In the genomic region with DNA sequence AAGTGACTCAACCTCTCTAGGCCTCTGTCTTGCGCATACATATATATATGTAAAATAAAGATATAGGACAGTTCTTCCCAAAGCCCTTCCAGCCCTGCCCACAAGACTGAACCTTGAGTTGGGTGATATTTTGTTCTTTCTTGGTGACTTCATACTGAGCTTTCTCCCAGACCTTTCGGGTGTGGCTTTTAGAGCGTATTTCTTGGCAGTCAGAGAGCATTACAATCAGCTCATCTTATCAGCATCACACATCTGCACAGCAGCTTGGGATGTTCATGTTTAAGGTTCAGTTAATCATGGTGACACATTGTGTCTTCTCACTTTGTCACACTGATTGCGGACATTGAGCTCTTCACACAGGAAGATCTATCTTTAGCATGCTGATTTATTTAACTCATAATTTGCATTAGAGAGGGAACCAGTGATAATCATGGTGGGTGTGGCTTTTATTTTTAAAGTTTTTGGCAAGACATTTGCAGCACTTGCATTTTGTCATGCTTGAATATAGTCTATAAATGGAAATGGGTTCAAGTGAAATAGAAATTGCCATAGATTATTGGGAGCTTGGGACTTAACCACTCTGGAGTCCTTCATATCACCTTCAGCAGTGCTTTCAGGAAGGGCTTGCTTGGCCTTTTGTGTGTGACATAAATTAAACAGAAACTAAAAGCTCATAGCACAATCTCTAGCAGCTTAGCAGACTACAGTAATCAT, we compare ENCODE assay signal across 8 cellular contexts. TPM values are rescaled to one million over a fixed set of nuclear protein-coding genes. Genes with fewer than 3 reads are reported as not detected.
DNase-seq lines count a peak whose midpoint lies in the region; ATAC-seq, FAIRE-seq and TF ChIP-seq lines count a peak whose summit lies in the region.

No MANE protein-coding gene starts in this region.

- no peak overlapping the region for H3K4me3 Mint-ChIP-seq in astrocyte (ENCODE audit: unreplicated experiment)
- H3K4me3 Mint-ChIP-seq in naive thymus-derived CD4-positive, alpha-beta T cell: peak overlapping the region in 8 of 10 donors; percentile 31 to 85 (median 51)
- no peak overlapping the region for H3K4me3 Mint-ChIP-seq in mesothelial cell of epicardium

- no peaks in the 10 kb centered on the region for H3K9me3 Mint-ChIP-seq in astrocyte (ENCODE audit: unreplicated experiment)
- H3K9me3 Mint-ChIP-seq in naive thymus-derived CD4-positive, alpha-beta T cell: peaks cover 0 to 2% (median 0%) of the 10 kb centered on the region in 11 donors
- no peaks in the 10 kb centered on the region for H3K9me3 Mint-ChIP-seq in mesothelial cell of epicardium

- peaks cover 14% of the 10 kb centered on the region for H3F3A ChIP-seq in MM.1S (ENCODE audit: insufficient read depth, low read length)

- H3K9ac ChIP-seq in MM.1S (ENCODE audit: low read length) (peak overlapping the region; percentile 39), astrocyte (ENCODE audit: low read length) (no peak overlapping the region)

- POLR2A ChIA-PET in naive thymus-derived CD4-positive, alpha-beta T cell (lab: Charles Lee): interaction anchor here (0.5 to 1.0 kb wide), 4 partner anchors 66 to 222 kb away, joined by 3 to 4 read pairs (median 4); a partner anchor contains a TSS

- no peaks in the 10 kb centered on the region for H3K4me1 Mint-ChIP-seq in astrocyte (ENCODE audit: low read depth, unreplicated experiment)
- H3K4me1 Mint-ChIP-seq in naive thymus-derived CD4-positive, alpha-beta T cell: peaks cover 35 to 51% (median 43%) of the 10 kb centered on the region in 7 donors
- peaks cover 5% of the 10 kb centered on the region for H3K4me1 Mint-ChIP-seq in mesothelial cell of epicardium

- H3K4me2 ChIP-seq in MM.1S (ENCODE audit: low read depth, low read length) (peak overlapping the region; percentile 64), astrocyte (ENCODE audit: low read length) (no peak overlapping the region)

- peak overlapping the region; percentile 67 for H3K27ac ChIP-seq in MM.1S (ENCODE audit: low read length)
- no peak overlapping the region for H3K27ac ChIP-seq in astrocyte (ENCODE audit: low read depth, low read length)
- H3K27ac ChIP-seq in naive thymus-derived CD4-positive, alpha-beta T cell (ENCODE audit: low read depth, low read length): peak overlapping the region; percentile 49
- H3K27ac ChIP-seq in substantia nigra (ENCODE audit: low read depth, low read length, poor library complexity, severe bottlenecking): no peak overlapping the region

- intact Hi-C loops in naive thymus-derived CD4-positive, alpha-beta T cell (cut with micrococcal nuclease): loop anchor here in 1 of 2 donors (1.0 kb wide), 1 partner anchor 7 kb away; no protein-coding TSS in a partner anchor

- H3K9me2 ChIP-seq in MM.1S (replicated peaks; ENCODE audit: insufficient read depth, low read length): no peaks in the 10 kb centered on the region

- H3K9me3 ChIP-seq in MM.1S (replicated peaks; ENCODE audit: insufficient read depth, low read length): no peaks in the 10 kb centered on the region
- no peaks in the 10 kb centered on the region for H3K9me3 ChIP-seq in astrocyte (ENCODE audit: insufficient read depth, low read depth, low read length)
- no peaks in the 10 kb centered on the region for H3K9me3 ChIP-seq in naive thymus-derived CD4-positive, alpha-beta T cell (ENCODE audit: control insufficient read depth in 2 of 3, low read length in 3 of 3)

- no peak overlapping the region for H3K27ac Mint-ChIP-seq in astrocyte (ENCODE audit: unreplicated experiment)
- peak overlapping the region; percentile 58 to 90 (median 69) for H3K27ac Mint-ChIP-seq in naive thymus-derived CD4-positive, alpha-beta T cell
- no peak overlapping the region for H3K27ac Mint-ChIP-seq in mesothelial cell of epicardium

- H3K36me3 Mint-ChIP-seq in astrocyte (ENCODE audit: low read depth, unreplicated experiment): peaks cover 2% of the 10 kb centered on the region
- peaks cover 12 to 25% (median 17%) of the 10 kb centered on the region in 5 donors for H3K36me3 Mint-ChIP-seq in naive thymus-derived CD4-positive, alpha-beta T cell
- H3K36me3 Mint-ChIP-seq in mesothelial cell of epicardium: peaks cover 6% of the 10 kb centered on the region

- peaks cover 40% of the 10 kb centered on the region for H3K79me2 ChIP-seq in MM.1S (ENCODE audit: low read length)
- peaks cover 68% of the 10 kb centered on the region for H3K79me2 ChIP-seq in astrocyte (ENCODE audit: insufficient read depth, low read length)

- no peaks in the 10 kb centered on the region for H4K20me1 ChIP-seq in MM.1S (ENCODE audit: insufficient read depth, low read length)
- peaks cover 55% of the 10 kb centered on the region for H4K20me1 ChIP-seq in astrocyte (ENCODE audit: insufficient read depth, low read length)

- H2AFZ ChIP-seq in MM.1S (ENCODE audit: low read length): peak overlapping the region; percentile 37
- no peak overlapping the region for H2AFZ ChIP-seq in astrocyte (ENCODE audit: low read depth, low read length)

- H3K27me3 ChIP-seq in MM.1S (replicated peaks; ENCODE audit: insufficient read depth, low read length): no peaks in the 10 kb centered on the region
- no peaks in the 10 kb centered on the region for H3K27me3 ChIP-seq in astrocyte (ENCODE audit: insufficient read depth, low read length)
- H3K27me3 ChIP-seq in naive thymus-derived CD4-positive, alpha-beta T cell (ENCODE audit: control insufficient read depth in 2 of 2, insufficient read depth in 2 of 2, low read length in 2 of 2): no peaks in the 10 kb centered on the region

- H3K4me3 ChIP-seq in MM.1S (ENCODE audit: low read length): peak overlapping the region; percentile 37
- H3K4me3 ChIP-seq in astrocyte (ENCODE audit: insufficient read depth, low read depth, low read length): no peak overlapping the region
- no peak overlapping the region for H3K4me3 ChIP-seq in naive thymus-derived CD4-positive, alpha-beta T cell (ENCODE audit: low read length)

- no peak for TF ChIP-seq CTCF in MM.1S (IDR thresholded peaks at IDR 0.05; ENCODE audit: low read length)
- TF ChIP-seq CTCF in astrocyte (IDR thresholded peaks at IDR 0.05; ENCODE audit: insufficient read depth, low read depth, low read length): no peak
- no peak for TF ChIP-seq CTCF in mesothelial cell of epicardium (IDR thresholded peaks at IDR 0.05; ENCODE audit: unreplicated experiment)

- H3K27me3 Mint-ChIP-seq in astrocyte (ENCODE audit: low read depth, unreplicated experiment) (no peaks in the 10 kb centered on the region), mesothelial cell of epicardium (ENCODE audit: low read depth) (no peaks in the 10 kb centered on the region)
- no peaks in the 10 kb centered on the region for H3K27me3 Mint-ChIP-seq in naive thymus-derived CD4-positive, alpha-beta T cell

- CTCF ChIA-PET in naive thymus-derived CD4-positive, alpha-beta T cell (lab: Charles Lee): no interaction called here

- H3K36me3 ChIP-seq in MM.1S (replicated peaks; ENCODE audit: insufficient read depth, low read length) (no peaks in the 10 kb centered on the region), astrocyte (ENCODE audit: insufficient read depth, low read length) (peaks cover 6% of the 10 kb centered on the region)
- no peaks in the 10 kb centered on the region for H3K36me3 ChIP-seq in naive thymus-derived CD4-positive, alpha-beta T cell (ENCODE audit: control insufficient read depth in 2 of 3, insufficient read depth in 3 of 3, low read length in 3 of 3)

- H3K4me1 ChIP-seq in MM.1S (ENCODE audit: low read length) (peaks cover 27% of the 10 kb centered on the region), astrocyte (ENCODE audit: insufficient read depth, low read length) (no peaks in the 10 kb centered on the region)
- peaks cover 10 to 28% of the 10 kb centered on the region in 2 donors for H3K4me1 ChIP-seq in naive thymus-derived CD4-positive, alpha-beta T cell (ENCODE audit: control insufficient read depth in 2 of 2, insufficient read depth in 2 of 2, low read length in 2 of 2)

- DNase-seq in ELR (ENCODE audit: low read depth): peak; percentile 43
- DNase-seq in MM.1S: peak; percentile 64
- DNase-seq in astrocyte (ENCODE audit: low read depth): peak; percentile 34
- peak in 2 of 9 donors; percentile 18 to 44 for DNase-seq in naive thymus-derived CD4-positive, alpha-beta T cell
- no peak for DNase-seq in ecto neural progenitor cell (ENCODE audit: low spot score)
- no peak for DNase-seq in substantia nigra (lab: John Stamatoyannopoulos, UW)
- DNase-seq in mesothelial cell of epicardium (ENCODE audit: low spot score in 2 of 2, unreplicated experiment in 2 of 2): no peak

- FAIRE-seq in astrocyte (lab: Jason Lieb, UNC): no peak

- peak; percentile 60 for ATAC-seq in GM21390 (IDR thresholded peaks at IDR 0.05; ENCODE audit: unreplicated experiment)
- peak; percentile 87 for ATAC-seq in naive thymus-derived CD4-positive, alpha-beta T cell

RNA-seq across cellular contexts. Expression of a gene that starts 8.3 kb away (rescaled TPM):
- total RNA-seq in astrocyte (27.9 and 28.5 TPM in 2 replicates), mesothelial cell of epicardium (21.1 to 22.2 TPM (median 21.3 TPM) in 3 replicates)
- total RNA-seq in naive thymus-derived CD4-positive, alpha-beta T cell: 10 to 100 TPM in 4 of 5 experiments, 1 to 10 TPM in 1; 9.3 to 19.5 (median 11.5) TPM
- 1 to 10 TPM; 1.5 to 2.7 TPM for polyA plus RNA-seq in naive thymus-derived CD4-positive, alpha-beta T cell

Comparison
In these comparisons a context has a peak if more than half of its experiments do, and no peak if none do; other contexts are left out.
1. DNase-seq: peak in ELR (single experiment), MM.1S (single experiment) and astrocyte (single experiment); none in ecto neural progenitor cell (single experiment), substantia nigra (0 of 49) and mesothelial cell of epicardium (0 of 2).
2. H3K27ac ChIP-seq: peak in MM.1S (single experiment) and naive thymus-derived CD4-positive, alpha-beta T cell (single experiment); none in astrocyte (single experiment) and substantia nigra (single experiment).
3. H3K27ac Mint-ChIP-seq: peak in naive thymus-derived CD4-positive, alpha-beta T cell (9 of 9); none in astrocyte (single experiment) and mesothelial cell of epicardium (single experiment).
4. H3K4me3 Mint-ChIP-seq: peak in naive thymus-derived CD4-positive, alpha-beta T cell (8 of 10); none in astrocyte (single experiment) and mesothelial cell of epicardium (single experiment).